Comparison of ENCODE assay signal across 8 cellular contexts in genomic region chr2:238320246-238320647, GRCh38. TPM values are rescaled to one million over a fixed set of nuclear protein-coding genes. Genes with fewer than 3 reads are reported as not detected.
DNase-seq lines count a peak whose midpoint lies in the region; ATAC-seq and TF ChIP-seq lines count a peak whose summit lies in the region.

Gene TRAF3IP1 (plus strand): TSS chr2:238320518. CDS start chr2:238320663, 145 bp downstream.

- no peak within 1 kb of the TSS for H3K27ac Mint-ChIP-seq in activated CD4-positive, alpha-beta T cell treated with anti-CD3 and anti-CD28 coated beads, Interleukin-2, amount 10 ng/mL, durations not matched to agents 24 days and 14 days

- H3K27me3 Mint-ChIP-seq in activated CD4-positive, alpha-beta T cell treated with anti-CD3 and anti-CD28 coated beads, Interleukin-2, amount 10 ng/mL, durations not matched to agents 24 days and 14 days = peaks cover 18% of the 10 kb centered on the region

- peak within 1 kb of the TSS; percentile 76 for H3K4me3 Mint-ChIP-seq in activated CD4-positive, alpha-beta T cell treated with anti-CD3 and anti-CD28 coated beads, Interleukin-2, amount 10 ng/mL, durations not matched to agents 24 days and 14 days

- peak; percentile 97 for ATAC-seq in GM19025 (IDR thresholded peaks at IDR 0.05; ENCODE audit: low read depth, unreplicated experiment)
- peak; percentile 96 for ATAC-seq in HG03354 (IDR thresholded peaks at IDR 0.05; ENCODE audit: poor library complexity, severe bottlenecking, unreplicated experiment)
- ATAC-seq in left lobe of liver = peak; percentile 98

- peak; percentile 41 for DNase-seq in AG09309 (ENCODE audit: low read depth)
- peak; percentile 88 for DNase-seq in NCI-H510A (lab: John Stamatoyannopoulos, UW)
- peak; percentile 97 for DNase-seq in activated CD4-positive, alpha-beta T cell treated with anti-CD3 and anti-CD28 coated beads, Interleukin-2, amount 10 ng/mL, durations not matched to agents 24 days and 14 days
- peak; percentile 94 for DNase-seq in coronary artery (ENCODE audit: low spot score)
- peak; percentile 98 for DNase-seq in left lobe of liver (ENCODE audit: low spot score)
- DNase-seq in stimulated activated CD4-positive, alpha-beta T cell treated with anti-CD3 and anti-CD28 coated beads, Interleukin-1b, Interleukin-23, amount 100 ng/mL, for 48 hours = peak; percentile 80

- H3K4me1 Mint-ChIP-seq in activated CD4-positive, alpha-beta T cell treated with anti-CD3 and anti-CD28 coated beads, Interleukin-2, amount 10 ng/mL, durations not matched to agents 24 days and 14 days = peaks cover 10% of the 10 kb centered on the region

- TF ChIP-seq CTCF in AG09309 (IDR thresholded peaks at IDR 0.05; ENCODE audit: control insufficient read depth, insufficient read depth, low read depth, low read length, missing control alignments) = no peak
- TF ChIP-seq CTCF in coronary artery (IDR thresholded peaks at IDR 0.05) = no peak

- H3K4me3 ChIP-seq in AG09309 (ENCODE audit: control insufficient read depth, low read depth, low read length) (peak within 1 kb of the TSS; percentile 67), coronary artery (peak within 1 kb of the TSS; percentile 93)

- intact Hi-C loops in activated CD4-positive, alpha-beta T cell treated with anti-CD3 and anti-CD28 coated beads, Interleukin-2, amount 10 ng/mL, durations not matched to agents 24 days and 14 days (cut with micrococcal nuclease) = loop anchor here (1.0 kb wide), 2 partner anchors 32 to 118 kb away; partner anchors contain the start of gene PER2

- H3K27ac ChIP-seq in coronary artery = peak within 1 kb of the TSS; percentile 18 to 84

- H3K36me3 Mint-ChIP-seq in activated CD4-positive, alpha-beta T cell treated with anti-CD3 and anti-CD28 coated beads, Interleukin-2, amount 10 ng/mL, durations not matched to agents 24 days and 14 days (ENCODE audit: low read depth) = no peaks in the 10 kb centered on the region

- H3K9me3 Mint-ChIP-seq in activated CD4-positive, alpha-beta T cell treated with anti-CD3 and anti-CD28 coated beads, Interleukin-2, amount 10 ng/mL, durations not matched to agents 24 days and 14 days = no peaks in the 10 kb centered on the region

RNA-seq across cellular contexts. Expression of gene TRAF3IP1, which starts in this region (rescaled TPM):
- total RNA-seq in activated CD4-positive, alpha-beta T cell treated with anti-CD3 and anti-CD28 coated beads, Interleukin-2, amount 10 ng/mL, durations not matched to agents 24 days and 14 days = 11.0 and 12.7 TPM in 2 replicates
- 9.0 TPM for total RNA-seq in left lobe of liver

Comparison
In these comparisons a context has a peak if more than half of its experiments do, and no peak if none do; other contexts are left out.
1. Peak in every context shown above with its lines: DNase-seq, ATAC-seq, H3K4me3 ChIP-seq and H3K27ac ChIP-seq.
2. DNase-seq: peak in every context shown above with its lines; median percentile 98 in left lobe of liver; 97 in activated CD4-positive, alpha-beta T cell treated with anti-CD3 and anti-CD28 coated beads, Interleukin-2, amount 10 ng/mL, durations not matched to agents 24 days and 14 days; 94 in coronary artery; 88 in NCI-H510A; 80 in stimulated activated CD4-positive, alpha-beta T cell treated with anti-CD3 and anti-CD28 coated beads, Interleukin-1b, Interleukin-23, amount 100 ng/mL, for 48 hours; 41 in AG09309.